ENCODE assay signal across 8 cellular contexts in genomic region chr2:10043906-10044601, GRCh38. TPM values are rescaled to one million over a fixed set of nuclear protein-coding genes. Genes with fewer than 3 reads are reported as not detected.
A peak's percentile ranks its signal among the peaks of the same experiment; 100 is the strongest.
DNase-seq lines count a peak whose midpoint lies in the region; ATAC-seq, FAIRE-seq and TF ChIP-seq lines count a peak whose summit lies in the region.

No MANE protein-coding gene starts in this region.

- FAIRE-seq in GM12878 (lab: Jason Lieb, UNC): no peak

- H3K4me1 ChIP-seq in GM12878 (ENCODE audit: control insufficient read depth, insufficient read depth, low read length): no peaks in the 10 kb centered on the region
- H3K4me1 ChIP-seq in vagina: peaks cover 76% of the 10 kb centered on the region

- SMC1A ChIA-PET in GM12878 (lab: Charles Lee; ENCODE audit: uncharacterized antibody, unreplicated experiment): no interaction called here

- no TSS peak for BruUV-seq in GM12878 (replicated peaks; lab: Mats Ljungman, UMichigan)

- TF ChIP-seq EP300 in GM12878 (IDR thresholded peaks at IDR 0.05; ENCODE audit: borderline replicate concordance in 1 of 2, control insufficient read depth in 1 of 2, low read depth in 2 of 2, low read length in 2 of 2): no peak

- CTCF ChIA-PET in GM12878 (lab: Yijun Ruan, JAX): interaction anchor here (0.6 to 6.2 kb wide), 5 partner anchors 9 to 231 kb away, joined by 3 to 82 read pairs (median 5); no protein-coding TSS in a partner anchor

- in situ Hi-C loops in GM12878 (cut with MboI): no loop called here

- no peak for TF ChIP-seq RAD21 in GM12878 (IDR thresholded peaks at IDR 0.05; ENCODE audit: insufficient read depth, low read depth, low read length)

- H3K27ac ChIP-seq in GM12878 (ENCODE audit: control insufficient read depth, insufficient read depth) (no peak overlapping the region), vagina (peak overlapping the region; percentile 97)

- H4K20me1 ChIP-seq in GM12878 (ENCODE audit: control insufficient read depth, insufficient read depth): no peaks in the 10 kb centered on the region

- ATAC-seq in HG02623 (IDR thresholded peaks at IDR 0.05; ENCODE audit: unreplicated experiment) (peak; percentile 33), GM12878 (peak; percentile 54)

- H3K9me3 ChIP-seq in GM12878 (replicated peaks; ENCODE audit: control insufficient read depth, insufficient read depth, low read length): peaks cover 2% of the 10 kb centered on the region; the same call in 1 of the 3 replicates
- no peaks in the 10 kb centered on the region for H3K9me3 ChIP-seq in vagina

- TF ChIP-seq POLR2A in GM12878 (IDR thresholded peaks at IDR 0.05; ENCODE audit: low read depth, low read length) (no peak), vagina (IDR thresholded peaks at IDR 0.05) (peak in 1 of 2 donors; percentile 28)

- 25% methylated on average over 42 of the region's 90 CpGs for WGBS in GM12878 (ENCODE audit: insufficient coverage, insufficient replicate concordance, low lambda C conversion rate, missing lambda C conversion rate)

- H3K36me3 ChIP-seq in GM12878 (ENCODE audit: control insufficient read depth in 2 of 2, insufficient read depth in 2 of 2, low read length in 1 of 2) (no peaks in the 10 kb centered on the region), vagina (peaks cover 0 to 24% of the 10 kb centered on the region in 2 donors)

- H3K79me2 ChIP-seq in GM12878 (ENCODE audit: control insufficient read depth, insufficient read depth, low read length): no peaks in the 10 kb centered on the region

- RAD21 ChIA-PET in GM12878 (lab: Charles Lee; ENCODE audit: unreplicated experiment): no interaction called here

- peak overlapping the region; percentile 71; the same call in 1 of the 2 replicates for H3K4me2 ChIP-seq in GM12878 (ENCODE audit: control insufficient read depth, insufficient read depth)

- no peak for TF ChIP-seq CTCF in GM12878 (IDR thresholded peaks at IDR 0.05 in 2 of 3, conservative IDR thresholded peaks at IDR 0.05 in 1 of 3; ENCODE audit: control insufficient read depth in 2 of 3, extremely low read depth in 1 of 3, insufficient read depth in 1 of 3, low read depth in 3 of 3, low read length in 3 of 3)
- no peak for TF ChIP-seq CTCF in retinal pigment epithelial cell (conservative IDR thresholded peaks at IDR 0.05; ENCODE audit: low read depth, low read length)
- no peak for TF ChIP-seq CTCF in vagina (IDR thresholded peaks at IDR 0.05)

- POLR2A ChIA-PET in GM12878 (lab: Charles Lee): no interaction called here

- H3K4me3 ChIP-seq in GM12878 (no peak overlapping the region), retinal pigment epithelial cell (ENCODE audit: low read length) (peak overlapping the region; percentile 44), vagina (peak overlapping the region; percentile 64 to 96)

- intact Hi-C loops in GM12878 (cut with micrococcal nuclease; ENCODE audit: unreplicated experiment) (no loop called here), vagina (cut with DNase I) (loop anchor here (5.0 kb wide), 1 partner anchor 62 kb away; no protein-coding TSS in a partner anchor)

- peaks cover 0 to 4% of the 10 kb centered on the region in 2 experiments; a peak in 1 of 4 replicates for H3K27me3 ChIP-seq in GM12878 (replicated peaks in 1 of 2; ENCODE audit: control insufficient read depth in 2 of 2, insufficient read depth in 2 of 2, low read length in 1 of 2)
- H3K27me3 ChIP-seq in vagina: no peaks in the 10 kb centered on the region

- H2AFZ ChIP-seq in GM12878 (ENCODE audit: control insufficient read depth, low read depth, low read length): no peak overlapping the region; the same call in 1 of the 2 replicates

- H3K9ac ChIP-seq in GM12878 (ENCODE audit: control insufficient read depth, insufficient read depth, low read length): no peak overlapping the region

- DNase-seq in GM03348 (ENCODE audit: low spot score): peak; percentile 96
- peak; percentile 93 for DNase-seq in NCI-H146 (lab: John Stamatoyannopoulos, UW)
- peak; percentile 49 for DNase-seq in UCSD-AML1 (lab: John Stamatoyannopoulos, UW; ENCODE audit: unreplicated experiment)
- DNase-seq in GM12878 (ENCODE audit: low read depth, low spot score): no peak
- DNase-seq in hippocampal formation (lab: John Stamatoyannopoulos, UW): peak; percentile 55 to 80
- peak; percentile 62 for DNase-seq in retinal pigment epithelial cell (ENCODE audit: low read depth)
- peak in 1 of 2 donors; percentile 96 for DNase-seq in vagina (ENCODE audit: extremely low spot score in 2 of 2)

TF ChIP-seq in GM12878, 131 proteins besides CTCF, POLR2A, EP300 and RAD21 (continues in another document):
- peak; percentile 16; the same call in 1 of the 2 replicates for TF ChIP-seq CREM (IDR thresholded peaks at IDR 0.05; ENCODE audit: low read depth)
- TF ChIP-seq BHLHE40 (IDR thresholded peaks at IDR 0.05; ENCODE audit: borderline replicate concordance in 1 of 2, low read depth in 2 of 2, low read length in 1 of 2): peak; percentile 7 to 67; a peak in 2 of 4 replicates
- TF ChIP-seq ZNF217 (IDR thresholded peaks at IDR 0.05): no peak
- TF ChIP-seq ATF7 (IDR thresholded peaks at IDR 0.05; ENCODE audit: low read depth): peak; percentile 37; the same call in 1 of the 2 replicates
- TF ChIP-seq IKZF1 (conservative IDR thresholded peaks at IDR 0.05): 0 out of 2 replicates have a peak, but pooled peaks have one; percentile 62
- no peak for TF ChIP-seq MYC (IDR thresholded peaks at IDR 0.05; ENCODE audit: insufficient read depth, insufficient read length, insufficient replicate concordance, low read length, severe bottlenecking)
- TF ChIP-seq EGR1 (IDR thresholded peaks at IDR 0.05; ENCODE audit: borderline replicate concordance in 1 of 2, low read depth in 2 of 2, low read length in 2 of 2): peak in 1 of 2 experiments; percentile 60; a peak in 1 of 3 replicates
- peak; percentile 69; the same call in 1 of the 2 replicates for TF ChIP-seq MEF2A (IDR thresholded peaks at IDR 0.05; ENCODE audit: insufficient read depth, low read depth, low read length)
- no peak for TF ChIP-seq ZNF207 (IDR thresholded peaks at IDR 0.05; ENCODE audit: borderline replicate concordance)

RNA-seq across cellular contexts. Expression of gene KLF11, which starts 0.7 kb away (rescaled TPM):
- 0.83 and 0.94 TPM in 2 replicates for total RNA-seq in GM12878 (2013; cell fraction: nucleolus; rRNA removed)
- total RNA-seq in GM12878 (2014; rRNA removed): 0.23 and 0.27 TPM in 2 replicates
- total RNA-seq in GM12878 (2014; rRNA removed; fragmentation: Illumina TruSeq; extraction: Trizol): 0.13 and 0.18 TPM in 2 replicates
- total RNA-seq in GM12878 (2021): 0.18 and 0.19 TPM in 2 replicates
- polyA plus RNA-seq in GM12878 (2011; ENCODE audit: low read depth): 0.67 TPM
- 0.53 and 0.54 TPM in 2 replicates for polyA plus RNA-seq in GM12878 (2011; rRNA removed)
- 0.40 and 0.74 TPM in 2 replicates for polyA plus RNA-seq in GM12878 (2011; cell fraction: cytosol; rRNA removed)
- polyA plus RNA-seq in GM12878 (2011; cell fraction: nucleus; rRNA removed): 0.18 and 0.27 TPM in 2 replicates
- 0.76 and 1.3 TPM in 2 replicates for polyA plus RNA-seq in GM12878 (2012)
- 0.21 and 0.22 TPM in 2 replicates for polyA plus RNA-seq in GM12878 (2014; fragmentation: Illumina TruSeq; extraction: Trizol)
- under 1 TPM; 0.03 to 0.11 TPM for polyA plus RNA-seq in GM12878 (2014; fragmentation: Nextera tagmentation; extraction: Ambion mirVana)
- polyA plus RNA-seq in GM12878 (2014; rRNA removed): 0.13 and 0.14 TPM in 2 replicates
- under 1 TPM in 1 of 2 experiments, not detected in 1; 0.04 TPM for polyA plus RNA-seq in GM12878 (2016; fragmentation: Nextera tagmentation; extraction: Ambion mirVana)
- polyA minus RNA-seq in GM12878 (2011; rRNA and poly(A)+ RNA removed): 0.46 and 1.4 TPM in 2 replicates
- polyA minus RNA-seq in GM12878 (2011; cell fraction: cytosol; rRNA and poly(A)+ RNA removed): 0.53 and 0.83 TPM in 2 replicates
- polyA minus RNA-seq in GM12878 (2011; cell fraction: nucleus; rRNA and poly(A)+ RNA removed): 0.12 and 0.48 TPM in 2 replicates
- 30.4 TPM for total RNA-seq in vagina

RNA-seq across cellular contexts. Expression of gene CYS1, which starts 36.2 kb away (rescaled TPM):
- 2.1 and 2.7 TPM in 2 replicates for total RNA-seq in GM12878 (2013; cell fraction: nucleolus; rRNA removed)
- total RNA-seq in GM12878 (2014; rRNA removed) (5.8 and 7.5 TPM in 2 replicates), GM12878 (2014; rRNA removed; fragmentation: Illumina TruSeq; extraction: Trizol) (2.8 and 3.0 TPM in 2 replicates), GM12878 (2021) (5.8 and 6.4 TPM in 2 replicates), vagina (13.5 TPM)
- polyA plus RNA-seq in GM12878 (2011; ENCODE audit: low read depth): 1.5 TPM
- polyA plus RNA-seq in GM12878 (2011; rRNA removed) (2.7 and 4.2 TPM in 2 replicates), GM12878 (2014; fragmentation: Illumina TruSeq; extraction: Trizol) (0.76 and 2.1 TPM in 2 replicates), GM12878 (2014; fragmentation: Nextera tagmentation; extraction: Ambion mirVana) (under 1 TPM; 0.35 to 0.90 TPM), GM12878 (2014; rRNA removed) (4.8 and 5.1 TPM in 2 replicates), GM12878 (2016; fragmentation: Nextera tagmentation; extraction: Ambion mirVana) (1 to 10 TPM in 1 of 2 experiments, under 1 TPM in 1; 0.96 to 1.3 TPM)
- 5.6 and 9.3 TPM in 2 replicates for polyA plus RNA-seq in GM12878 (2011; cell fraction: cytosol; rRNA removed)
- 4.6 and 5.1 TPM in 2 replicates for polyA plus RNA-seq in GM12878 (2011; cell fraction: nucleus; rRNA removed)
- 3.4 and 5.3 TPM in 2 replicates for polyA plus RNA-seq in GM12878 (2012)
- polyA minus RNA-seq in GM12878 (2011; rRNA and poly(A)+ RNA removed): 1.5 and 6.0 TPM in 2 replicates
- 2.1 and 3.9 TPM in 2 replicates for polyA minus RNA-seq in GM12878 (2011; cell fraction: cytosol; rRNA and poly(A)+ RNA removed)
- 1.5 and 2.4 TPM in 2 replicates for polyA minus RNA-seq in GM12878 (2011; cell fraction: nucleus; rRNA and poly(A)+ RNA removed)

Comparison
In these comparisons a context has a peak if more than half of its experiments do, and no peak if none do; other contexts are left out.
1. RNA of gene KLF11, which starts 0.7 kb away (total RNA-seq): 30.4 TPM in vagina (single experiment); 0.13 to 0.94 TPM in GM12878; every median in the first group is over 10 times any median in the second.